Comparison of ENCODE assay signal across 2 cellular contexts in genomic region chr5:33530183-33530962, GRCh38.
TF ChIP-seq lines count a peak whose summit lies in the region.

No MANE protein-coding gene starts in this region.

TF ChIP-seq in HCT116, 20 proteins besides CTCF, POLR2A, EP300 and RAD21:
- TF ChIP-seq EZH2phosphoT487 (IDR thresholded peaks at IDR 0.05; ENCODE audit: borderline replicate concordance): no peak

TF ChIP-seq in GM12878, 131 proteins besides CTCF, POLR2A, EP300 and RAD21:
- no peak for TF ChIP-seq IKZF1 (conservative IDR thresholded peaks at IDR 0.05)
- no peak for TF ChIP-seq MEF2A (IDR thresholded peaks at IDR 0.05; ENCODE audit: insufficient read depth, low read depth, low read length)
- TF ChIP-seq E2F8 (IDR thresholded peaks at IDR 0.05; ENCODE audit: low read depth, partially characterized antibody): no peak
- no peak for TF ChIP-seq SKIL (IDR thresholded peaks at IDR 0.05; ENCODE audit: low read depth, poor library complexity, severe bottlenecking)
- no peak for TF ChIP-seq TCF12 (IDR thresholded peaks at IDR 0.05; ENCODE audit: low read depth, low read length)
- TF ChIP-seq CBX3 (IDR thresholded peaks at IDR 0.05; ENCODE audit: borderline replicate concordance, low read depth): no peak
- no peak for TF ChIP-seq MTA2 (IDR thresholded peaks at IDR 0.05; ENCODE audit: low read depth)
- no peak for TF ChIP-seq USF1 (IDR thresholded peaks at IDR 0.05; ENCODE audit: borderline replicate concordance, extremely low read length, insufficient read depth, low read depth, low read length)
- TF ChIP-seq ETV6 (conservative IDR thresholded peaks at IDR 0.05 in 1 of 2, IDR thresholded peaks at IDR 0.05 in 1 of 2; ENCODE audit: borderline replicate concordance in 1 of 2, low read depth in 1 of 2): no peak
- TF ChIP-seq NFYA (IDR thresholded peaks at IDR 0.05; ENCODE audit: borderline replicate concordance, low read depth, low read length): no peak
- TF ChIP-seq POLR2AphosphoS5 (IDR thresholded peaks at IDR 0.05; ENCODE audit: low read length): no peak
- TF ChIP-seq ATF7 (IDR thresholded peaks at IDR 0.05; ENCODE audit: low read depth): no peak
